ENCODE assay signal across 21 cellular contexts in genomic region chr2:49371302-49371701, GRCh38.
"Had no signal": no experiment of that assay in that cellular context is flagged by ENCODE, and none has a peak within 500 bp of the region (broad histone marks: within the 10 kb centered on the region; RNA-seq: fewer than 3 reads in every experiment).

No MANE protein-coding gene starts in this region.

- H3K27me3 Mint-ChIP-seq: T-helper 17 cell had no signal

- H3K27ac ChIP-seq: KMS-11, SJSA1, SK-N-MC had no signal

- H3K9ac ChIP-seq: KMS-11 had no signal

- H3K27ac Mint-ChIP-seq: IgD-negative memory B cell, T-helper 17 cell had no signal

- H3K36me3 ChIP-seq: SJSA1 had no signal

- ATAC-seq: K562, T-helper 17 cell had no signal

- DNase-seq: Kasumi-1, MM.1S, NCI-H1092 treated with DMSO at 0.1 percent for 48 hours, NCI-H187, NCI-H2029, NCI-H2081 treated with DMSO at 0.1 percent for 48 hours, NCI-H2227 treated with DMSO at 0.1 percent for 48 hours, NCI-H524 treated with DMSO at 0.1 percent for 48 hours, NCI-H69, NCI-H774, Right ventricle myocardium superior, RPMI8226, SIG-M5, T-helper 1 cell, T-helper 17 cell had no signal

- H3K27me3 ChIP-seq: SJSA1 had no signal

- H3K4me1 ChIP-seq: SJSA1 had no signal

- H3K4me1 Mint-ChIP-seq: IgD-negative memory B cell, T-helper 17 cell had no signal

- H3K4me3 Mint-ChIP-seq: IgD-negative memory B cell, T-helper 17 cell had no signal

- H3K9me3 ChIP-seq: SJSA1 had no signal

- H3K4me3 ChIP-seq: K562, SJSA1, SK-N-MC had no signal

- FAIRE-seq: K562, RCC 7860 had no signal

- H3K36me3 Mint-ChIP-seq: IgD-negative memory B cell had no signal

- H3K4me2 ChIP-seq: KMS-11 had no signal
